Comparison of ENCODE assay signal across 23 cellular contexts in genomic region chr13:34066344-34066743, GRCh38.
DNase-seq lines count a peak whose midpoint lies in the region; ATAC-seq and TF ChIP-seq lines count a peak whose summit lies in the region.
"Had no signal": no experiment of that assay in that cellular context is flagged by ENCODE, and none has a peak within 500 bp of the region (broad histone marks: within the 10 kb centered on the region; RNA-seq: fewer than 3 reads in every experiment).

No MANE protein-coding gene starts in this region.

- no peaks in the 10 kb centered on the region for H3K9me3 ChIP-seq in HCT116 (ENCODE audit: control insufficient read depth in 1 of 2, insufficient read depth in 1 of 2, low read depth in 1 of 2, low read length in 2 of 2)
- no peaks in the 10 kb centered on the region for H3K9me3 ChIP-seq in WERI-Rb-1 (ENCODE audit: severe bottlenecking)
- H3K9me3 ChIP-seq in CD4-positive, alpha-beta memory T cell (ENCODE audit: control insufficient read depth in 1 of 2, low read length in 2 of 2): no peaks in the 10 kb centered on the region
- no peaks in the 10 kb centered on the region for H3K9me3 ChIP-seq in MM.1S (replicated peaks; ENCODE audit: insufficient read depth, low read length)
- H3K9me3 ChIP-seq: SK-N-SH had no signal

- ATAC-seq in HCT116: peak; percentile 57
- peak; percentile 32 for ATAC-seq in foreskin keratinocyte
- ATAC-seq: A549; CD8-positive, alpha-beta T cell had no signal

- peaks cover 18% of the 10 kb centered on the region for H3K4me1 Mint-ChIP-seq in type B pancreatic cell (ENCODE audit: unreplicated experiment)
- no peaks in the 10 kb centered on the region for H3K4me1 Mint-ChIP-seq in CD4-positive, alpha-beta memory T cell
- H3K4me1 Mint-ChIP-seq: IgD-negative memory B cell had no signal

- CTCF ChIA-PET in HCT116 (lab: Charles Lee): interaction anchor here (1.3 kb wide), 1 partner anchor 11 kb away, joined by 4 read pairs; no protein-coding TSS in a partner anchor
- CTCF ChIA-PET in CD4-positive, alpha-beta memory T cell (lab: Charles Lee; ENCODE audit: partially characterized antibody): no interaction called here

- no peaks in the 10 kb centered on the region for H3K27me3 Mint-ChIP-seq in type B pancreatic cell
- no peaks in the 10 kb centered on the region for H3K27me3 Mint-ChIP-seq in CD4-positive, alpha-beta memory T cell

- peak overlapping the region; percentile 42 for H3K4me3 Mint-ChIP-seq in type B pancreatic cell
- H3K4me3 Mint-ChIP-seq in CD4-positive, alpha-beta memory T cell: no peak overlapping the region
- H3K4me3 Mint-ChIP-seq: CD8-positive, alpha-beta T cell; IgD-negative memory B cell had no signal

- no peak for TF ChIP-seq POLR2A in HCT116 (IDR thresholded peaks at IDR 0.05; ENCODE audit: borderline replicate concordance, extremely low read depth, insufficient read depth, insufficient read length)

- H3K4me3 ChIP-seq in HCT116 (replicated peaks in 1 of 2; ENCODE audit: low read depth in 1 of 2, low read length in 2 of 2) (peak overlapping the region in 1 of 2 experiments; percentile 15; a peak in 1 of 4 replicates), WERI-Rb-1 (ENCODE audit: low read depth, low read length) (no peak overlapping the region), MM.1S (ENCODE audit: low read length) (no peak overlapping the region)
- no peak overlapping the region for H3K4me3 ChIP-seq in CD4-positive, alpha-beta memory T cell (ENCODE audit: low read length in 2 of 2)
- H3K4me3 ChIP-seq: A549 had no signal

- no peaks in the 10 kb centered on the region for H3K36me3 Mint-ChIP-seq in type B pancreatic cell
- no peaks in the 10 kb centered on the region for H3K36me3 Mint-ChIP-seq in CD4-positive, alpha-beta memory T cell
- H3K36me3 Mint-ChIP-seq: CD8-positive, alpha-beta T cell had no signal

- H3K79me2 ChIP-seq in HCT116 (ENCODE audit: insufficient read depth, low read length) (no peaks in the 10 kb centered on the region), MM.1S (ENCODE audit: low read length) (no peaks in the 10 kb centered on the region)

- POLR2A ChIA-PET in HCT116 (lab: Charles Lee): no interaction called here
- POLR2A ChIA-PET in CD4-positive, alpha-beta memory T cell (lab: Charles Lee; ENCODE audit: partially characterized antibody): no interaction called here

- H3K9me2 ChIP-seq in HCT116 (ENCODE audit: insufficient read depth) (no peaks in the 10 kb centered on the region), MM.1S (replicated peaks; ENCODE audit: insufficient read depth, low read length) (no peaks in the 10 kb centered on the region)
- H3K9me2 ChIP-seq: SK-N-SH had no signal

- peaks cover 20% of the 10 kb centered on the region for H3K9me3 Mint-ChIP-seq in type B pancreatic cell
- peaks cover 0 to 5% (median 0%) of the 10 kb centered on the region in 8 donors for H3K9me3 Mint-ChIP-seq in CD4-positive, alpha-beta memory T cell
- H3K9me3 Mint-ChIP-seq: CD8-positive, alpha-beta T cell had no signal

- H3K27ac ChIP-seq in HCT116 (ENCODE audit: low read depth, low read length) (no peak overlapping the region), WERI-Rb-1 (no peak overlapping the region), foreskin keratinocyte (no peak overlapping the region), MM.1S (ENCODE audit: low read length) (no peak overlapping the region)
- no peak overlapping the region for H3K27ac ChIP-seq in CD4-positive, alpha-beta memory T cell (ENCODE audit: low read depth, low read length)
- H3K27ac ChIP-seq: A549, HL-60, KMS-11 had no signal

- H3K4me1 ChIP-seq in HCT116 (ENCODE audit: control insufficient read depth in 1 of 2, insufficient read depth in 2 of 2, low read length in 2 of 2): peaks cover 0 to 24% of the 10 kb centered on the region in 2 experiments; a peak in 2 of 4 replicates
- H3K4me1 ChIP-seq in foreskin keratinocyte: peaks cover 13% of the 10 kb centered on the region
- H3K4me1 ChIP-seq in CD4-positive, alpha-beta memory T cell (ENCODE audit: insufficient read depth, low read length): no peaks in the 10 kb centered on the region
- no peaks in the 10 kb centered on the region for H3K4me1 ChIP-seq in MM.1S (ENCODE audit: low read length)
- H3K4me1 ChIP-seq: A549 had no signal

- no peaks in the 10 kb centered on the region for H3F3A ChIP-seq in MM.1S (ENCODE audit: insufficient read depth, low read length)

- H2AFZ ChIP-seq in HCT116 (ENCODE audit: low read depth, low read length, poor library complexity, severe bottlenecking) (no peak overlapping the region), MM.1S (ENCODE audit: low read length) (no peak overlapping the region)

- intact Hi-C loops in HCT116 (cut with micrococcal nuclease): no loop called here
- intact Hi-C loops in CD4-positive, alpha-beta memory T cell (cut with micrococcal nuclease): no loop called here

- RAD21 ChIA-PET in HCT116 (lab: Charles Lee; ENCODE audit: low non-redundant PET in 1 of 2, low total read pairs in 2 of 2, uncharacterized antibody in 2 of 2, unreplicated experiment in 2 of 2): no interaction called here

- BruUV-seq in HCT116 (replicated peaks; lab: Mats Ljungman, UMichigan): no TSS peak

- H3K9ac ChIP-seq in HCT116 (ENCODE audit: low read length): no peak overlapping the region
- H3K9ac ChIP-seq in MM.1S (ENCODE audit: low read length): no peak overlapping the region
- H3K9ac ChIP-seq: KMS-11, SK-N-SH had no signal

- no peaks in the 10 kb centered on the region for H4K20me1 ChIP-seq in HCT116 (ENCODE audit: insufficient read depth)
- H4K20me1 ChIP-seq in MM.1S (ENCODE audit: insufficient read depth, low read length): no peaks in the 10 kb centered on the region

- no peaks in the 10 kb centered on the region for H3K27me3 ChIP-seq in HCT116 (ENCODE audit: insufficient read depth, low read length)
- no peaks in the 10 kb centered on the region for H3K27me3 ChIP-seq in WERI-Rb-1 (ENCODE audit: insufficient read depth, low read depth, severe bottlenecking)
- H3K27me3 ChIP-seq in foreskin keratinocyte: no peaks in the 10 kb centered on the region
- H3K27me3 ChIP-seq in CD4-positive, alpha-beta memory T cell (ENCODE audit: insufficient read depth, low read length): no peaks in the 10 kb centered on the region
- H3K27me3 ChIP-seq in MM.1S (replicated peaks; ENCODE audit: insufficient read depth, low read length): no peaks in the 10 kb centered on the region

- DNase-seq in HCT116 (ENCODE audit: low read depth, low spot score) (no peak), WERI-Rb-1 (peak; percentile 13), foreskin keratinocyte (peak in 1 of 2 donors; percentile 30), type B pancreatic cell (ENCODE audit: extremely low spot score, unreplicated experiment) (no peak), OCI-M2 (lab: John Stamatoyannopoulos, UW; ENCODE audit: unreplicated experiment) (no peak), MM.1S (no peak)
- DNase-seq in CD4-positive, alpha-beta memory T cell: no peak
- DNase-seq: C1 segment of cervical spinal cord; CD8-positive, alpha-beta T cell; DMS79 treated with DMSO at 0.1 percent for 48 hours; GF-D8; HCEC 1CT; NCI-H1092; NCI-H1436; NCI-H187; NCI-H2081 treated with DMSO at 0.1 percent for 48 hours; NCI-H524; SK-N-SH; SW 1271 had no signal

- no peak for TF ChIP-seq CTCF in HCT116 (IDR thresholded peaks at IDR 0.05 in 2 of 3, conservative IDR thresholded peaks at IDR 0.05 in 1 of 3; ENCODE audit: borderline replicate concordance in 1 of 3, insufficient read depth in 1 of 3, low read depth in 2 of 3, low read length in 2 of 3)
- TF ChIP-seq CTCF in WERI-Rb-1 (IDR thresholded peaks at IDR 0.05; ENCODE audit: low read depth, low read length): no peak
- no peak for TF ChIP-seq CTCF in foreskin keratinocyte (conservative IDR thresholded peaks at IDR 0.05)
- no peak for TF ChIP-seq CTCF in type B pancreatic cell (conservative IDR thresholded peaks at IDR 0.05)
- no peak for TF ChIP-seq CTCF in MM.1S (IDR thresholded peaks at IDR 0.05; ENCODE audit: low read length)

- H3K4me2 ChIP-seq in HCT116 (ENCODE audit: low read length): peak overlapping the region; percentile 50
- no peak overlapping the region for H3K4me2 ChIP-seq in MM.1S (ENCODE audit: low read depth, low read length)
- H3K4me2 ChIP-seq: A549, KMS-11, SK-N-SH had no signal

- TF ChIP-seq RAD21 in HCT116 (IDR thresholded peaks at IDR 0.05; ENCODE audit: low read depth): no peak

- H3K36me3 ChIP-seq in HCT116 (ENCODE audit: control insufficient read depth in 1 of 2, insufficient read depth in 2 of 2, low read length in 2 of 2): no peaks in the 10 kb centered on the region
- H3K36me3 ChIP-seq in WERI-Rb-1: no peaks in the 10 kb centered on the region
- no peaks in the 10 kb centered on the region for H3K36me3 ChIP-seq in CD4-positive, alpha-beta memory T cell (ENCODE audit: insufficient read depth, low read length)
- H3K36me3 ChIP-seq in MM.1S (replicated peaks; ENCODE audit: insufficient read depth, low read length): no peaks in the 10 kb centered on the region

- peak overlapping the region; percentile 94 for H3K27ac Mint-ChIP-seq in type B pancreatic cell
- peak overlapping the region in 1 of 7 donors; percentile 25 for H3K27ac Mint-ChIP-seq in CD4-positive, alpha-beta memory T cell
- H3K27ac Mint-ChIP-seq: CD8-positive, alpha-beta T cell; IgD-negative memory B cell had no signal

TF ChIP-seq in HCT116, 20 proteins besides CTCF, POLR2A, EP300 and RAD21:
- TF ChIP-seq JUND (IDR thresholded peaks at IDR 0.05) (no peak), EZH2 (IDR thresholded peaks at IDR 0.05) (no peak), CBX3 (IDR thresholded peaks at IDR 0.05; ENCODE audit: low read depth) (no peak), SP1 (IDR thresholded peaks at IDR 0.05; ENCODE audit: low read depth) (no peak), MAX (IDR thresholded peaks at IDR 0.05) (no peak), SIN3A (IDR thresholded peaks at IDR 0.05; ENCODE audit: low read depth) (no peak), YY1 (IDR thresholded peaks at IDR 0.05; ENCODE audit: extremely low read depth, insufficient replicate concordance, low read depth, low read length) (no peak), EGR1 (IDR thresholded peaks at IDR 0.05; ENCODE audit: low read depth) (no peak), FOSL1 (IDR thresholded peaks at IDR 0.05; ENCODE audit: low read depth) (no peak)
